Comparison of ENCODE assay signal across 22 cellular contexts in genomic region chr6:35506536-35506935, GRCh38. TPM values are rescaled to one million over a fixed set of nuclear protein-coding genes. Genes with fewer than 3 reads are reported as not detected.
DNase-seq lines count a peak whose midpoint lies in the region; ATAC-seq, FAIRE-seq and TF ChIP-seq lines count a peak whose summit lies in the region.
"Had no signal": no experiment of that assay in that cellular context is flagged by ENCODE, and none has a peak within 500 bp of the region (broad histone marks: within the 10 kb centered on the region; RNA-seq: fewer than 3 reads in every experiment).

No MANE protein-coding gene starts in this region.

- H4K20me1 ChIP-seq in GM23338 (replicated peaks; ENCODE audit: insufficient read depth): no peaks in the 10 kb centered on the region
- H4K20me1 ChIP-seq in K562 (replicated peaks; ENCODE audit: control insufficient read depth, insufficient read depth, low read length): peaks cover 7% of the 10 kb centered on the region; the same call in 1 of the 2 replicates

- FAIRE-seq in K562 (lab: Jason Lieb, UNC): no peak
- FAIRE-seq: A204.1, GM12891, GM19239 had no signal

- intact Hi-C loops in K562 (cut with micrococcal nuclease): no loop called here
- intact Hi-C loops in stomach (cut with DNase I; ENCODE audit: low total_unique reads): no loop called here

- CTCF ChIA-PET in K562 (lab: Yijun Ruan, JAX; ENCODE audit: low intra/inter-chr PET ratio): interaction anchor here (0.6 kb wide), 2 partner anchors 60 to 918 kb away, joined by 3 to 4 read pairs; no protein-coding TSS in a partner anchor

- H3K9me3 Mint-ChIP-seq in GM23338: no peaks in the 10 kb centered on the region
- H3K9me3 Mint-ChIP-seq: CD4-positive, CD25-positive, alpha-beta regulatory T cell; CD8-positive, alpha-beta memory T cell; HFFc6 had no signal

- no peaks in the 10 kb centered on the region for H3K9me2 ChIP-seq in GM23338 (ENCODE audit: insufficient read depth)

- H3K4me1 ChIP-seq in GM23338 (ENCODE audit: insufficient read depth) (peaks cover 43% of the 10 kb centered on the region), K562 (replicated peaks in 1 of 2; ENCODE audit: control insufficient read depth in 2 of 2, insufficient read depth in 2 of 2, low read length in 2 of 2) (peaks cover 0 to 13% of the 10 kb centered on the region in 2 experiments; a peak in 2 of 5 replicates), stomach (peaks cover 0 to 6% (median 3%) of the 10 kb centered on the region in 4 donors)
- H3K4me1 ChIP-seq: BE2C had no signal

- H3K27me3 ChIP-seq in GM23338 (ENCODE audit: insufficient read depth) (peaks cover 29% of the 10 kb centered on the region), K562 (ENCODE audit: control insufficient read depth in 2 of 2, insufficient read depth in 2 of 2, low read length in 2 of 2) (peaks cover 45 to 69% of the 10 kb centered on the region in 2 experiments), stomach (peaks cover 0 to 79% (median 17%) of the 10 kb centered on the region in 3 donors)
- H3K27me3 ChIP-seq: BE2C had no signal

- no peak overlapping the region for H3K4me3 ChIP-seq in GM23338
- no peak overlapping the region for H3K4me3 ChIP-seq in K562
- no peak overlapping the region for H3K4me3 ChIP-seq in stomach
- H3K4me3 ChIP-seq: GM23248 had no signal

- peaks cover 17% of the 10 kb centered on the region; the same call in 1 of the 2 replicates for H3F3A ChIP-seq in GM23338 (replicated peaks; ENCODE audit: low read depth)

- no peaks in the 10 kb centered on the region for H3K9me3 ChIP-seq in K562 (replicated peaks; ENCODE audit: control insufficient read depth, insufficient read depth, low read depth, low read length)
- H3K9me3 ChIP-seq in stomach: no peaks in the 10 kb centered on the region
- H3K9me3 ChIP-seq: BE2C had no signal

- H3K9me1 ChIP-seq in K562 (ENCODE audit: control insufficient read depth, insufficient read depth, low read length): no peaks in the 10 kb centered on the region

- in situ Hi-C loops in K562 (cut with MboI): no loop called here

- H3K27ac ChIP-seq in GM23338 (ENCODE audit: low read depth): no peak overlapping the region
- no peak overlapping the region for H3K27ac ChIP-seq in K562 (ENCODE audit: extremely low read depth, low read depth, low read length)
- H3K27ac ChIP-seq in stomach: no peak overlapping the region
- H3K27ac ChIP-seq: GM23248, HL-60 had no signal

- H3K27me3 Mint-ChIP-seq in GM23338 (ENCODE audit: insufficient read depth, low read depth, poor library complexity): peaks cover 32% of the 10 kb centered on the region

- WGBS in K562 (ENCODE audit: insufficient coverage, low coverage, missing lambda C conversion rate): 16% methylated on average over 3 of the region's 3 CpGs
- WGBS in stomach, 5 donors: 89 to 92% (median 91%) methylated on average over 3 of the region's 3 CpGs

- DNase-seq in GM23338 (ENCODE audit: low spot score) (no peak), K562 (ENCODE audit: extremely low read depth in 1 of 4, low spot score in 3 of 4) (no peak), stomach (no peak)
- DNase-seq: ACHN; BE2C; C1 segment of cervical spinal cord; CD4-positive, CD25-positive, alpha-beta regulatory T cell; CD8-positive, alpha-beta memory T cell; COR-L47; DMS 273 treated with DMSO at 0.1 percent for 48 hours; DND-41; EL; GM23248; HFFc6; IMR-90; KBM-7 had no signal

- no peaks in the 10 kb centered on the region for H3K36me3 ChIP-seq in GM23338 (ENCODE audit: insufficient read depth)
- no peaks in the 10 kb centered on the region for H3K36me3 ChIP-seq in K562 (ENCODE audit: control insufficient read depth, insufficient read depth, low read length)
- no peaks in the 10 kb centered on the region for H3K36me3 ChIP-seq in stomach
- H3K36me3 ChIP-seq: BE2C had no signal

- H3K36me3 Mint-ChIP-seq in GM23338 (ENCODE audit: low read depth): no peaks in the 10 kb centered on the region
- H3K36me3 Mint-ChIP-seq: CD4-positive, CD25-positive, alpha-beta regulatory T cell; CD8-positive, alpha-beta memory T cell had no signal

- no peak overlapping the region for H2AFZ ChIP-seq in GM23338
- no peak overlapping the region for H2AFZ ChIP-seq in K562 (ENCODE audit: low read depth, low read length)
- H2AFZ ChIP-seq: GM23248 had no signal

- no TSS peak for BruUV-seq in K562 (replicated peaks; lab: Mats Ljungman, UMichigan)

- H3K79me2 ChIP-seq in GM23338 (replicated peaks; ENCODE audit: insufficient read depth) (no peaks in the 10 kb centered on the region), K562 (ENCODE audit: control insufficient read depth, insufficient read depth, low read length) (no peaks in the 10 kb centered on the region)

- TF ChIP-seq RAD21 in K562 (CRISPR knock-in tag; conservative IDR thresholded peaks at IDR 0.05 in 1 of 2, IDR thresholded peaks at IDR 0.05 in 1 of 2): no peak

- ATAC-seq in GM23338 (no peak), K562 (no peak), GM19467 (IDR thresholded peaks at IDR 0.05; ENCODE audit: unreplicated experiment) (no peak)

- POLR2A ChIA-PET in K562 (lab: Yijun Ruan, JAX): interaction anchor here (0.5 to 3.5 kb wide), 5 partner anchors 10 to 451 kb away, joined by 3 to 20 read pairs (median 3); partner anchors contain the start of gene TEAD3

- H3K27ac Mint-ChIP-seq in GM23338: no peak overlapping the region
- H3K27ac Mint-ChIP-seq: CD4-positive, CD25-positive, alpha-beta regulatory T cell; CD8-positive, alpha-beta memory T cell; HFFc6 had no signal

- H3K4me1 Mint-ChIP-seq in GM23338: peaks cover 53% of the 10 kb centered on the region
- H3K4me1 Mint-ChIP-seq: CD8-positive, alpha-beta memory T cell had no signal

- no peak overlapping the region for H3K9ac ChIP-seq in K562 (ENCODE audit: insufficient read depth in 1 of 2, low read depth in 2 of 2, low read length in 2 of 2)
- H3K9ac ChIP-seq: GM23248 had no signal

- TF ChIP-seq CTCF in GM23338 (conservative IDR thresholded peaks at IDR 0.05; ENCODE audit: low read depth in 2 of 2) (no peak), K562 (IDR thresholded peaks at IDR 0.05 in 2 of 3, conservative IDR thresholded peaks at IDR 0.05 in 1 of 3; ENCODE audit: insufficient read depth in 2 of 3, low read depth in 1 of 3, low read length in 3 of 3) (no peak), stomach (IDR thresholded peaks at IDR 0.05) (no peak)

- TF ChIP-seq EP300 in K562 (IDR thresholded peaks at IDR 0.05; ENCODE audit: low read length): no peak
- no peak for TF ChIP-seq EP300 in stomach (IDR thresholded peaks at IDR 0.05)

- H3K4me3 Mint-ChIP-seq in GM23338: peak overlapping the region; percentile 26; the same call in 1 of the 3 replicates
- H3K4me3 Mint-ChIP-seq: CD4-positive, CD25-positive, alpha-beta regulatory T cell; CD8-positive, alpha-beta memory T cell; HFFc6 had no signal

- H3K4me2 ChIP-seq in GM23338 (peak overlapping the region; percentile 78), K562 (ENCODE audit: insufficient read depth, low read length) (no peak overlapping the region)

- no peak for TF ChIP-seq POLR2A in K562 (conservative IDR thresholded peaks at IDR 0.05)
- TF ChIP-seq POLR2A in stomach (IDR thresholded peaks at IDR 0.05): no peak

RNA-seq across cellular contexts. Expression of gene TULP1, which starts 6.2 kb away (rescaled TPM):
- total RNA-seq in GM23338 (2014; rRNA removed; shearing (Covaris generic)): 1.3 and 3.0 TPM in 2 replicates
- polyA plus RNA-seq in GM23338 (2016; fragmentation: Nextera tagmentation; extraction: Ambion mirVana): 3.8 and 7.1 TPM in 2 replicates
- total RNA-seq in K562 (2011; cell fraction: chromatin; rRNA removed; ENCODE audit: low replicate concordance): not detected in 2 replicates
- total RNA-seq in K562 (2011; cell fraction: nucleolus; rRNA removed): not detected in 2 replicates
- not detected in 2 replicates for total RNA-seq in K562 (2011; cell fraction: nucleoplasm; rRNA removed)
- total RNA-seq in K562 (2014; rRNA removed): 0.16 TPM in 1 of 2 replicates, not detected in the other
- total RNA-seq in K562 (2014; rRNA removed; fragmentation: Illumina TruSeq; extraction: Trizol): not detected in 2 replicates
- total RNA-seq in K562 (2015; rRNA removed; fragmentation: Illumina TruSeq; extraction: Trizol): not detected in 2 replicates
- total RNA-seq in K562 (2021): 0.09 TPM in 2 replicates
- 0.05 TPM in 1 of 2 replicates, not detected in the other for polyA plus RNA-seq in K562 (2011; rRNA removed)
- polyA plus RNA-seq in K562 (2011; cell fraction: cytosol; rRNA removed): 0.07 TPM in 1 of 2 replicates, not detected in the other
- 0.06 and 0.09 TPM in 2 replicates for polyA plus RNA-seq in K562 (2011; cell fraction: nucleus; rRNA removed)
- 0.06 and 0.17 TPM in 2 replicates for polyA plus RNA-seq in K562 (2012)
- 0.10 TPM in 1 of 2 replicates, not detected in the other for polyA plus RNA-seq in K562 (2014; fragmentation: Illumina TruSeq; extraction: Trizol)
- polyA plus RNA-seq in K562 (2014; fragmentation: Nextera tagmentation; extraction: Ambion mirVana): under 1 TPM in 1 of 2 experiments, not detected in 1; 0.06 TPM
- 0.17 TPM in 1 of 2 replicates, not detected in the other for polyA plus RNA-seq in K562 (2014; rRNA removed)
- not detected in 2 replicates for polyA minus RNA-seq in K562 (2011; rRNA and poly(A)+ RNA removed)
- not detected in 2 replicates for polyA minus RNA-seq in K562 (2011; cell fraction: cytosol; rRNA and poly(A)+ RNA removed)
- 0.11 TPM in 1 of 2 replicates, not detected in the other for polyA minus RNA-seq in K562 (2011; cell fraction: nucleus; rRNA and poly(A)+ RNA removed)
- total RNA-seq in stomach: not detected
- under 1 TPM in 1 of 3 donors, not detected in 2; 0.05 TPM for polyA plus RNA-seq in stomach
- total RNA-seq: CD4-positive, CD25-positive, alpha-beta regulatory T cell; CD8-positive, alpha-beta memory T cell; GM23248; HFFc6; HT1080; IMR-90 had no signal
- polyA plus RNA-seq: CD4-positive, CD25-positive, alpha-beta regulatory T cell; CD8-positive, alpha-beta memory T cell; GM23248; IMR-90 had no signal

RNA-seq across cellular contexts. Expression of gene TEAD3, which starts 9.7 kb away (rescaled TPM):
- total RNA-seq in GM23338 (2014; rRNA removed; shearing (Covaris generic)): 26.5 and 26.7 TPM in 2 replicates
- polyA plus RNA-seq in GM23338 (2016; fragmentation: Nextera tagmentation; extraction: Ambion mirVana): 15.0 and 15.6 TPM in 2 replicates
- total RNA-seq in K562 (2011; cell fraction: chromatin; rRNA removed; ENCODE audit: low replicate concordance): 5.1 and 14.6 TPM in 2 replicates
- 7.1 and 9.2 TPM in 2 replicates for total RNA-seq in K562 (2011; cell fraction: nucleolus; rRNA removed)
- 7.1 and 8.4 TPM in 2 replicates for total RNA-seq in K562 (2011; cell fraction: nucleoplasm; rRNA removed)
- total RNA-seq in K562 (2014; rRNA removed): 4.9 and 5.8 TPM in 2 replicates
- 2.4 and 3.1 TPM in 2 replicates for total RNA-seq in K562 (2014; rRNA removed; fragmentation: Illumina TruSeq; extraction: Trizol)
- 3.0 and 3.3 TPM in 2 replicates for total RNA-seq in K562 (2015; rRNA removed; fragmentation: Illumina TruSeq; extraction: Trizol)
- 12.6 and 13.2 TPM in 2 replicates for total RNA-seq in K562 (2021)
- polyA plus RNA-seq in K562 (2011; rRNA removed): 3.3 and 7.0 TPM in 2 replicates
- 5.2 and 5.3 TPM in 2 replicates for polyA plus RNA-seq in K562 (2011; cell fraction: cytosol; rRNA removed)
- polyA plus RNA-seq in K562 (2011; cell fraction: nucleus; rRNA removed): 13.9 and 18.4 TPM in 2 replicates
- 7.7 and 10.0 TPM in 2 replicates for polyA plus RNA-seq in K562 (2012)
- polyA plus RNA-seq in K562 (2014; fragmentation: Illumina TruSeq; extraction: Trizol): 11.1 and 13.6 TPM in 2 replicates
- under 1 TPM; 0.63 to 0.92 TPM for polyA plus RNA-seq in K562 (2014; fragmentation: Nextera tagmentation; extraction: Ambion mirVana)
- 6.7 and 8.2 TPM in 2 replicates for polyA plus RNA-seq in K562 (2014; rRNA removed)
- 1.9 TPM in 2 replicates for polyA minus RNA-seq in K562 (2011; rRNA and poly(A)+ RNA removed)
- 1.7 and 4.2 TPM in 2 replicates for polyA minus RNA-seq in K562 (2011; cell fraction: cytosol; rRNA and poly(A)+ RNA removed)
- 2.4 and 3.2 TPM in 2 replicates for polyA minus RNA-seq in K562 (2011; cell fraction: nucleus; rRNA and poly(A)+ RNA removed)
- total RNA-seq in stomach: 10 to 100 TPM; 13.0 to 49.1 (median 19.1) TPM
- 10 to 100 TPM; 18.4 to 31.0 (median 18.6) TPM for polyA plus RNA-seq in stomach
- total RNA-seq: CD4-positive, CD25-positive, alpha-beta regulatory T cell had no signal

RNA-seq across cellular contexts. Expression of gene RPL10A, which starts 38.3 kb away (rescaled TPM):
- 1,297 and 1,329 TPM in 2 replicates for total RNA-seq in GM23338 (2014; rRNA removed; shearing (Covaris generic))
- polyA plus RNA-seq in GM23338 (2016; fragmentation: Nextera tagmentation; extraction: Ambion mirVana) (686 and 730 TPM in 2 replicates), K562 (2011; rRNA removed) (3,124 and 3,130 TPM in 2 replicates), K562 (2014; fragmentation: Illumina TruSeq; extraction: Trizol) (2,585 and 3,193 TPM in 2 replicates), K562 (2014; fragmentation: Nextera tagmentation; extraction: Ambion mirVana) (1,000 to 10,000 TPM; 1,589 to 2,116 TPM), K562 (2014; rRNA removed) (2,844 and 3,237 TPM in 2 replicates), stomach (1,000 to 10,000 TPM; 1,897 to 2,710 (median 2,028) TPM)
- total RNA-seq in K562 (2011; cell fraction: chromatin; rRNA removed; ENCODE audit: low replicate concordance): 362 and 601 TPM in 2 replicates
- 935 and 968 TPM in 2 replicates for total RNA-seq in K562 (2011; cell fraction: nucleolus; rRNA removed)
- total RNA-seq in K562 (2011; cell fraction: nucleoplasm; rRNA removed): 800 and 1,320 TPM in 2 replicates
- total RNA-seq in K562 (2014; rRNA removed) (2,223 and 2,318 TPM in 2 replicates), K562 (2014; rRNA removed; fragmentation: Illumina TruSeq; extraction: Trizol) (1,978 and 2,020 TPM in 2 replicates), K562 (2015; rRNA removed; fragmentation: Illumina TruSeq; extraction: Trizol) (1,939 and 1,940 TPM in 2 replicates), K562 (2021) (1,856 and 1,978 TPM in 2 replicates), stomach (1,000 to 10,000 TPM in 3 of 5 donors, 100 to 1,000 TPM in 2; 584 to 2,035 (median 1,370) TPM)
- polyA plus RNA-seq in K562 (2011; cell fraction: cytosol; rRNA removed): 2,866 and 3,308 TPM in 2 replicates
- polyA plus RNA-seq in K562 (2011; cell fraction: nucleus; rRNA removed): 2,021 and 2,231 TPM in 2 replicates
- 2,102 and 3,298 TPM in 2 replicates for polyA plus RNA-seq in K562 (2012)
- polyA minus RNA-seq in K562 (2011; rRNA and poly(A)+ RNA removed): 1,756 and 1,900 TPM in 2 replicates
- 874 and 913 TPM in 2 replicates for polyA minus RNA-seq in K562 (2011; cell fraction: cytosol; rRNA and poly(A)+ RNA removed)
- polyA minus RNA-seq in K562 (2011; cell fraction: nucleus; rRNA and poly(A)+ RNA removed): 342 and 506 TPM in 2 replicates

RNA-seq across cellular contexts. Expression of gene FANCE, which starts 54.4 kb away (rescaled TPM):
- total RNA-seq in GM23338 (2014; rRNA removed; shearing (Covaris generic)): 18.5 and 25.5 TPM in 2 replicates
- polyA plus RNA-seq in GM23338 (2016; fragmentation: Nextera tagmentation; extraction: Ambion mirVana) (5.4 and 6.5 TPM in 2 replicates), K562 (2011; rRNA removed) (17.0 and 20.4 TPM in 2 replicates), K562 (2014; fragmentation: Illumina TruSeq; extraction: Trizol) (17.3 and 18.3 TPM in 2 replicates), K562 (2014; fragmentation: Nextera tagmentation; extraction: Ambion mirVana) (1 to 10 TPM; 5.7 to 5.9 TPM), K562 (2014; rRNA removed) (17.2 and 20.4 TPM in 2 replicates), stomach (1 to 10 TPM; 3.1 to 4.9 (median 3.2) TPM)
- total RNA-seq in K562 (2011; cell fraction: chromatin; rRNA removed; ENCODE audit: low replicate concordance): 16.1 and 26.5 TPM in 2 replicates
- total RNA-seq in K562 (2011; cell fraction: nucleolus; rRNA removed): 19.5 and 21.1 TPM in 2 replicates
- total RNA-seq in K562 (2011; cell fraction: nucleoplasm; rRNA removed): 16.1 and 16.4 TPM in 2 replicates
- total RNA-seq in K562 (2014; rRNA removed) (26.7 and 30.2 TPM in 2 replicates), K562 (2014; rRNA removed; fragmentation: Illumina TruSeq; extraction: Trizol) (16.1 and 16.8 TPM in 2 replicates), K562 (2015; rRNA removed; fragmentation: Illumina TruSeq; extraction: Trizol) (14.5 and 14.8 TPM in 2 replicates), K562 (2021) (23.7 and 26.1 TPM in 2 replicates), stomach (1 to 10 TPM; 1.3 to 8.3 (median 3.5) TPM)
- 19.3 and 22.3 TPM in 2 replicates for polyA plus RNA-seq in K562 (2011; cell fraction: cytosol; rRNA removed)
- polyA plus RNA-seq in K562 (2011; cell fraction: nucleus; rRNA removed): 18.2 and 22.0 TPM in 2 replicates
- polyA plus RNA-seq in K562 (2012): 13.1 and 18.0 TPM in 2 replicates
- polyA minus RNA-seq in K562 (2011; rRNA and poly(A)+ RNA removed): 14.5 and 16.4 TPM in 2 replicates
- 12.4 and 15.0 TPM in 2 replicates for polyA minus RNA-seq in K562 (2011; cell fraction: cytosol; rRNA and poly(A)+ RNA removed)
- 4.8 and 6.6 TPM in 2 replicates for polyA minus RNA-seq in K562 (2011; cell fraction: nucleus; rRNA and poly(A)+ RNA removed)
